9 cellular contexts compared by ENCODE assay signal in the genomic region with DNA sequence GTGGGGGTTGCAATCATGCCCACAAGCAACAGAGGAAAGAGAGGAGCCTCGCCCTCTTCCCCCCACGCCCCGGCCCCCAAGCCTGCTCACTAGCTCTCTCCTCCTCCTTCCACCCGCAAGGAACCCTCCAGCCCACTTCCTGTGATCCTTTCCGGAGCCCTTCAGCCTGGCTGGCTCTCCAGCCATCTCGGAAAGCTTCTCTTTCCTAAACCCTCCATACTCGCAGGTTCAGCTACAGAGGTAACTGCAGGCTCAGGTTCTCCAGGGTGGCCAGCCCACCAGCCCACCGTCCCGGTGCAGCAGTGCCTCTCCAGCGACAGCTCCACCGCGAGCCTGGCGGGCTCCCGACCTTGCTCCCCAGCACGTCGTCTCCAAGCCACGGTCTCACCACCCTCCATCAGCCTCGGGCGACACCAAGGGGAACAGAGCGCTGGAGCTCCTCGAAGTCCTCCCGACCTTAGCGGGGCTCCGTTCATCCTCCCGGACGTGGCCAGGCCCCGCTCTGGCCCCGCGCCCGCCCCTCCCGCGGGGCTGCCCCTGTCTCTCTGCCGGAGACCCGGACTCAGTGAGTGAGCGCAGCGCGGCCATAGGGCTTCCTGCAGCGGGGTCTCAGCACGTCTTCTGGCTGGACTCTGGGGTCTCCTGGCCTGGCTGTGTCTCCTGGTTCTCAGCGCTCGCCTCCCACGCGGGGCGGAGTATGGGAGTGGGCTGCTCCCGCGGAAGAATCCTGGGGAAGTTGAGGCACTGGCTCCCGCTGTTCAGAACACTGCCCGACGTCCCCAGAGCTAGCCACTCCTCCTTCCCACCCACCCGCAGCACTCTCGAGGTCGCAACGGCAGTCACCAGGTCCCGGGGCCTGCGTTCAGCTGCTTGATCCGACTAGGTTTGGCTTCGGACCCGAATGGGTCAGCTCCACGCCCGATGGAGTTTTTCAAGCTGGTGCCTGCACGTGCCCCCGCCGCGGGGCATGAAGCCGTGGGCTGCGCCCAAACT.
DNase-seq lines count a peak whose midpoint lies in the region; ATAC-seq, FAIRE-seq and TF ChIP-seq lines count a peak whose summit lies in the region.
"Had no signal": no experiment of that assay in that cellular context is flagged by ENCODE, and none has a peak within 500 bp of the region (broad histone marks: within the 10 kb centered on the region; RNA-seq: fewer than 3 reads in every experiment).

No MANE protein-coding gene starts in this region.

- H3K36me3 ChIP-seq in ES-I3 (ENCODE audit: insufficient read depth, low read length), result no peaks in the 10 kb centered on the region

- no peaks in the 10 kb centered on the region for H3K9me3 ChIP-seq in ES-I3 (ENCODE audit: control insufficient read depth, insufficient read depth, low read length)

- H3K9ac ChIP-seq in ES-I3 (ENCODE audit: low read depth, low read length), result peak overlapping the region; percentile 56
- H3K9ac ChIP-seq: KMS-11 had no signal

- peak; percentile 46 for DNase-seq in OCI-M2 (lab: John Stamatoyannopoulos, UW; ENCODE audit: unreplicated experiment)
- peak; percentile 36 to 45 for DNase-seq in cardiac fibroblast (ENCODE audit: low read depth in 2 of 2)
- DNase-seq in left kidney (ENCODE audit: low read depth, low spot score), result peak; percentile 84
- DNase-seq in stimulated activated CD8-positive, alpha-beta memory T cell treated with anti-CD3 and anti-CD28 coated beads, Interleukin-2, amount 100 ng/mL, for 48 hours (ENCODE audit: low read depth in 2 of 2), result peak; percentile 13 to 15
- no peak for DNase-seq in urothelium cell line (ENCODE audit: low spot score)
- DNase-seq in LoVo (ENCODE audit: low spot score), result no peak

- FAIRE-seq in urothelium cell line (lab: Jason Lieb, UNC), result no peak

- peak overlapping the region; percentile 46 to 51 for H3K4me3 ChIP-seq in cardiac fibroblast (replicated peaks in 1 of 2; ENCODE audit: low read depth in 2 of 2, low read length in 2 of 2)

- peaks cover 7% of the 10 kb centered on the region for H3K4me1 ChIP-seq in ES-I3 (ENCODE audit: insufficient read depth, low read length)

- no peak for ATAC-seq in GM21515 (IDR thresholded peaks at IDR 0.05; ENCODE audit: unreplicated experiment)

- no peak for TF ChIP-seq CTCF in cardiac fibroblast (IDR thresholded peaks at IDR 0.05; ENCODE audit: low read depth, low read length)

Comparison
In these comparisons a context has a peak if more than half of its experiments do, and no peak if none do; other contexts are left out.
1. DNase-seq: peak in OCI-M2 (single experiment), cardiac fibroblast (2 of 2), left kidney (single experiment) and stimulated activated CD8-positive, alpha-beta memory T cell treated with anti-CD3 and anti-CD28 coated beads, Interleukin-2, amount 100 ng/mL, for 48 hours (2 of 2); none in urothelium cell line (single experiment) and LoVo (single experiment).